In genomic region chr14:73264896-73265720, GRCh38 we compare ENCODE assay signal across 12 cellular contexts.
"Had no signal": no experiment of that assay in that cellular context is flagged by ENCODE, and none has a peak within 500 bp of the region (broad histone marks: within the 10 kb centered on the region; RNA-seq: fewer than 3 reads in every experiment).

No MANE protein-coding gene starts in this region.

- H3K36me3 ChIP-seq: left lung, uterus had no signal

- H3K27ac ChIP-seq: esophagus muscularis mucosa, left lung, spleen, tibial artery, uterus had no signal

- DNase-seq: activated CD4-positive, alpha-beta T cell treated with anti-CD3 and anti-CD28 coated beads for 1 hour; activated CD4-positive, alpha-beta T cell treated with anti-CD3 and anti-CD28 coated beads, Interleukin-2, amount 50 U/mL, for 48 hours; activated gamma-delta T cell; activated T-cell treated with anti-CD3 and anti-CD28 coated beads, Interleukin-2, amount 50 U/mL, for 48 hours; amniotic stem cell; left lung; spleen; T-cell; T-helper 9 cell; tibial artery; uterus had no signal

- H3K27me3 ChIP-seq: esophagus muscularis mucosa, left lung, tibial artery, uterus had no signal

- H3K4me3 ChIP-seq: esophagus muscularis mucosa, left lung, spleen, tibial artery, uterus had no signal

- H3K9me3 ChIP-seq: esophagus muscularis mucosa, left lung, spleen, tibial artery, uterus had no signal
